1 cellular context compared by ENCODE assay signal in the genomic region with DNA sequence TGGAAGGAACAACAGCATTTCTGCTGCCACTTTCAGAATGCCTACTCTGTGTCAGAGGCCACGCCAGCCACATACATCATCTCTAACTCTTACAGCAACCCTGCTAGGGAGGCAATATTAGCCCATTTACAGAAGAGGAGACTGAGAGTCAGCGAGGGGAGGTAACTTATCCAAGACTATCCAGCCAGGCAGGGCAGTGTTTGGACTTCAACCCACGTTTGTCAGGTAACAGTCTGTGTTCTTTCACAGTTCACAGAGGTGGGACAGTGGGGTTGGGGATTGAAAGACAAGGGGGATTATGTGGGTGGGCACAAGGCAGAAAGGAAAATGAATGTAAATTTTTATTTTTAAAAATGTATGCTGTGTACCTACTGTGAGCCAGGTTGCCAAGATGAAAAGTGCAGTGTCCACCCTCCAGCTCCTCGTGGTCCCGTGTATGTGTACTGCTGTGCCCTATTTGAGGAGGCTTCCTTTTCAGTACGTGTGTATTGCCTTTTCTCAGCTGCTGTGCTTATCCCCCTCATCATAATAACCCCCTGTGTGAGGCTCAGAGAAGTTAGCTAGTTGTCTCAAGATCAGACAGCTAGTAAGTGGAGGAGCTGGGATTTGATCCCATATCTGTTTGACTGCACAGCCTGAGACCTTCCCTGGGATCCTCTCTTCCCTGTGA.
TF ChIP-seq lines count a peak whose summit lies in the region.

No MANE protein-coding gene starts in this region.

TF ChIP-seq in HepG2, 621 proteins besides CTCF, POLR2A, EP300 and RAD21:
- TF ChIP-seq, protein P1, sequence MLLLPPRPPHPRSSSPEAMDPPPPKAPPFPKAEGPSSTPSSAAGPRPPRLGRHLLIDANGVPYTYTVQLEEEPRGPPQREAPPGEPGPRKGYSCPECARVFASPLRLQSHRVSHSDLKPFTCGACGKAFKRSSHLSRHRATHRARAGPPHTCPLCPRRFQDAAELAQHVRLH (CRISPR knock-in tag; IDR thresholded peaks at IDR 0.05; ENCODE audit: borderline replicate concordance, low read depth), result no peak
- TF ChIP-seq REST (IDR thresholded peaks at IDR 0.05; ENCODE audit: borderline replicate concordance in 1 of 2, low read depth in 1 of 2, low read length in 2 of 2), result no peak
- TF ChIP-seq ZBTB20 (CRISPR knock-in tag; IDR thresholded peaks at IDR 0.05; ENCODE audit: borderline replicate concordance, low read depth), result no peak
- no peak for TF ChIP-seq ZNF10 (CRISPR knock-in tag; IDR thresholded peaks at IDR 0.05; ENCODE audit: borderline replicate concordance, low read depth)
- TF ChIP-seq SAFB2 (CRISPR knock-in tag; IDR thresholded peaks at IDR 0.05; ENCODE audit: borderline replicate concordance, low read depth), result no peak
- no peak for TF ChIP-seq SMC3 (IDR thresholded peaks at IDR 0.05; ENCODE audit: low read length)
- TF ChIP-seq SOX13 (IDR thresholded peaks at IDR 0.05), result no peak
- TF ChIP-seq SOX13 (CRISPR knock-in tag; conservative IDR thresholded peaks at IDR 0.05 in 1 of 2, IDR thresholded peaks at IDR 0.05 in 1 of 2), result no peak
